ENCODE assay signal across 1 cellular context in the genomic region with DNA sequence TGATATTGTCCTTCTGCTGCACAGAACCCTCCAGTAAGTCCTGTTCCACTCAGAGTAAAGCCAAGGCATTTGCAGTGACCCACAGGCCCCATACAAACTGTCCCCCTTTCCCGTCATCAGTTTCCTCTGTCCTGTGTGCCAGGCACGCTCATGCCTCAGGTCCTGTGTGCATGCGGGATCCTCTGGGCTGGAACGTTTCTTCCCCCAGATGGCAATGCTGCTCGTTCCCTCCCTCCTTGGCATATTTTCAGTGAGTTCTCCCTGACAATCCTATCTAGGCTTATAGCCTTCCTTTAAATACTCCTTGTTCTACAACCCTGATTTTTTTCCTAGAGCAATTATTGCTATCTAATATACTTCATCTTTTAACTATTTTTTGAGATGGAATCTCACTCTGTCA.
TF ChIP-seq lines count a peak whose summit lies in the region.

No MANE protein-coding gene starts in this region.

TF ChIP-seq in K562, 482 proteins besides CTCF, POLR2A, EP300 and RAD21:
- TF ChIP-seq, protein P1, sequence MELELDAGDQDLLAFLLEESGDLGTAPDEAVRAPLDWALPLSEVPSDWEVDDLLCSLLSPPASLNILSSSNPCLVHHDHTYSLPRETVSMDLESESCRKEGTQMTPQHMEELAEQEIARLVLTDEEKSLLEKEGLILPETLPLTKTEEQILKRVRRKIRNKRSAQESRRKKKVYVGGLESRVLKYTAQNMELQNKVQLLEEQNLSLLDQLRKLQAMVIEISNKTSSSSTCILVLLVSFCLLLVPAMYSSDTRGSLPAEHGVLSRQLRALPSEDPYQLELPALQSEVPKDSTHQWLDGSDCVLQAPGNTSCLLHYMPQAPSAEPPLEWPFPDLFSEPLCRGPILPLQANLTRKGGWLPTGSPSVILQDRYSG (tag; conservative IDR thresholded peaks at IDR 0.05; ENCODE audit: low read depth) = no peak
